19 cellular contexts compared by ENCODE assay signal in genomic region chr1:5599541-5599940, GRCh38.
DNase-seq lines count a peak whose midpoint lies in the region; ATAC-seq and TF ChIP-seq lines count a peak whose summit lies in the region.
"Had no signal": no experiment of that assay in that cellular context is flagged by ENCODE, and none has a peak within 500 bp of the region (broad histone marks: within the 10 kb centered on the region; RNA-seq: fewer than 3 reads in every experiment).

No MANE protein-coding gene starts in this region.

- H3K79me2 ChIP-seq in SK-N-SH (ENCODE audit: insufficient read depth): no peaks in the 10 kb centered on the region

- no peaks in the 10 kb centered on the region for H3K9me3 Mint-ChIP-seq in activated CD8-positive, alpha-beta memory T cell treated with anti-CD3 and anti-CD28 coated beads, Interleukin-2, amount 10 ng/mL, durations not matched to agents 7 days and 5 days (ENCODE audit: low read depth)

- H3K36me3 ChIP-seq in SK-N-SH (replicated peaks in 1 of 2; ENCODE audit: control insufficient read depth in 1 of 2, insufficient read depth in 2 of 2, low read length in 1 of 2) (no peaks in the 10 kb centered on the region), lung (ENCODE audit: control insufficient read depth in 2 of 2, insufficient read depth in 2 of 2, low read length in 2 of 2) (no peaks in the 10 kb centered on the region), stomach (no peaks in the 10 kb centered on the region), H7 (replicated peaks; ENCODE audit: control insufficient read depth, insufficient read depth, low read length) (no peaks in the 10 kb centered on the region)

- TF ChIP-seq POLR2A in stomach (IDR thresholded peaks at IDR 0.05): no peak

- peaks cover 12% of the 10 kb centered on the region for H3K27me3 Mint-ChIP-seq in activated CD8-positive, alpha-beta memory T cell treated with anti-CD3 and anti-CD28 coated beads, Interleukin-2, amount 10 ng/mL, durations not matched to agents 7 days and 5 days
- H3K27me3 Mint-ChIP-seq: B cell had no signal

- no peak overlapping the region for H3K27ac ChIP-seq in SK-N-SH (ENCODE audit: low read depth in 2 of 2, low read length in 1 of 2)
- no peak overlapping the region for H3K27ac ChIP-seq in lung (ENCODE audit: low read depth in 1 of 2, low read length in 1 of 2)
- no peak overlapping the region for H3K27ac ChIP-seq in stomach
- H3K27ac ChIP-seq: 22Rv1, GM23248 had no signal

- no peak overlapping the region for H3K4me3 Mint-ChIP-seq in activated CD8-positive, alpha-beta memory T cell treated with anti-CD3 and anti-CD28 coated beads, Interleukin-2, amount 10 ng/mL, durations not matched to agents 7 days and 5 days
- H3K4me3 Mint-ChIP-seq: B cell had no signal

- H3K9me3 ChIP-seq in SK-N-SH (no peaks in the 10 kb centered on the region), lung (ENCODE audit: control insufficient read depth in 2 of 2, insufficient read depth in 1 of 2, low read length in 1 of 2) (no peaks in the 10 kb centered on the region), stomach (no peaks in the 10 kb centered on the region)

- TF ChIP-seq EP300 in SK-N-SH (IDR thresholded peaks at IDR 0.05; ENCODE audit: borderline replicate concordance in 1 of 2, low read depth in 1 of 2, low read length in 1 of 2): no peak
- TF ChIP-seq EP300 in stomach (IDR thresholded peaks at IDR 0.05): no peak

- no peak overlapping the region for H2AFZ ChIP-seq in SK-N-SH (ENCODE audit: low read depth)
- H2AFZ ChIP-seq: GM23248 had no signal

- H3K4me2 ChIP-seq in SK-N-SH: no peak overlapping the region

- H3K27me3 ChIP-seq in SK-N-SH (ENCODE audit: insufficient read depth) (no peaks in the 10 kb centered on the region), lung (ENCODE audit: control insufficient read depth, insufficient read depth) (no peaks in the 10 kb centered on the region), stomach (peaks cover 0 to 12% (median 0%) of the 10 kb centered on the region in 3 donors), H7 (ENCODE audit: control insufficient read depth, insufficient read depth, low read length) (no peaks in the 10 kb centered on the region)

- DNase-seq in SK-N-SH (no peak), lung (ENCODE audit: low spot score) (peak; percentile 20), stomach (peak; percentile 11), SKM-1 (lab: John Stamatoyannopoulos, UW; ENCODE audit: unreplicated experiment) (no peak), H7 (no peak)
- DNase-seq in activated CD8-positive, alpha-beta memory T cell treated with anti-CD3 and anti-CD28 coated beads, Interleukin-2, amount 10 ng/mL, durations not matched to agents 7 days and 5 days: peak; percentile 35
- no peak for DNase-seq in stimulated activated CD4-positive, alpha-beta T cell treated with anti-CD3 and anti-CD28 coated beads, Interleukin-2, amount 100 ng/mL, for 24 hours
- DNase-seq: GM23248, MM.1S, NCI-H1105, NCI-H2107, NCI-H510A treated with DMSO at 0.1 percent for 48 hours, NCI-H82, PC-3, RPMI8226, SIG-M5 had no signal

- peak; percentile 23; the same call in 1 of the 2 replicates for TF ChIP-seq RAD21 in SK-N-SH (IDR thresholded peaks at IDR 0.05; ENCODE audit: low read length)

- no peak overlapping the region for H3K9ac ChIP-seq in SK-N-SH
- H3K9ac ChIP-seq: GM23248 had no signal

- ATAC-seq in SK-N-SH treated with all-trans-retinoic acid at 6 μM for 48 hours (no peak), lung (ENCODE audit: insufficient read depth, low FRiP score) (no peak)
- no peak for ATAC-seq in activated CD8-positive, alpha-beta memory T cell treated with anti-CD3 and anti-CD28 coated beads, Interleukin-2, amount 10 ng/mL, durations not matched to agents 7 days and 5 days
- ATAC-seq: PC-3 had no signal

- H3K4me1 ChIP-seq in SK-N-SH (ENCODE audit: control insufficient read depth in 1 of 2, insufficient read depth in 2 of 2, low read depth in 1 of 2, low read length in 1 of 2) (peaks cover 0 to 16% of the 10 kb centered on the region in 2 experiments; a peak in 1 of 4 replicates), lung (ENCODE audit: control insufficient read depth in 2 of 2, insufficient read depth in 2 of 2, low read length in 2 of 2) (peaks cover 0 to 4% of the 10 kb centered on the region in 2 donors), stomach (peaks cover 0 to 23% (median 17%) of the 10 kb centered on the region in 4 donors)

- H3K4me3 ChIP-seq in SK-N-SH (ENCODE audit: low read depth in 2 of 2, low read length in 1 of 2) (no peak overlapping the region), lung (no peak overlapping the region), stomach (no peak overlapping the region), H7 (ENCODE audit: insufficient read depth, low read depth, low read length) (no peak overlapping the region)
- H3K4me3 ChIP-seq: GM23248 had no signal

- no peaks in the 10 kb centered on the region for H3K36me3 Mint-ChIP-seq in activated CD8-positive, alpha-beta memory T cell treated with anti-CD3 and anti-CD28 coated beads, Interleukin-2, amount 10 ng/mL, durations not matched to agents 7 days and 5 days

- WGBS in SK-N-SH (ENCODE audit: low lambda C conversion rate): 14% methylated on average over 2 of the region's 6 CpGs
- 67 to 72% methylated on average over 6 of the region's 6 CpGs for WGBS in lung, 2 donors
- 60 to 80% (median 70%) methylated on average over 6 of the region's 6 CpGs for WGBS in stomach, 5 donors

- H3K9me2 ChIP-seq in SK-N-SH: no peaks in the 10 kb centered on the region

- intact Hi-C loops in stomach (cut with DNase I; ENCODE audit: low total_unique reads): no loop called here

- no peaks in the 10 kb centered on the region for H3F3A ChIP-seq in SK-N-SH (replicated peaks; ENCODE audit: insufficient read depth)

- POLR2A ChIA-PET in SK-N-SH (lab: Yijun Ruan, JAX): no interaction called here

- H3K4me1 Mint-ChIP-seq in activated CD8-positive, alpha-beta memory T cell treated with anti-CD3 and anti-CD28 coated beads, Interleukin-2, amount 10 ng/mL, durations not matched to agents 7 days and 5 days: no peaks in the 10 kb centered on the region
- H3K4me1 Mint-ChIP-seq: B cell had no signal

- H4K20me1 ChIP-seq in SK-N-SH (ENCODE audit: insufficient read depth): no peaks in the 10 kb centered on the region

- CTCF ChIA-PET in SK-N-SH (lab: Yijun Ruan, JAX): interaction anchor here (0.9 to 2.3 kb wide), 5 partner anchors 10 to 147 kb away, joined by 3 to 8 read pairs (median 4); no protein-coding TSS in a partner anchor
- CTCF ChIA-PET in activated CD8-positive, alpha-beta memory T cell treated with anti-CD3 and anti-CD28 coated beads, Interleukin-2, amount 10 ng/mL, durations not matched to agents 7 days and 5 days (lab: Charles Lee): no interaction called here

- no peak for TF ChIP-seq CTCF in SK-N-SH (IDR thresholded peaks at IDR 0.05)
- TF ChIP-seq CTCF in lung (IDR thresholded peaks at IDR 0.05; ENCODE audit: control extremely low read depth, extremely low read depth): no peak
- no peak for TF ChIP-seq CTCF in stomach (IDR thresholded peaks at IDR 0.05)

- H3K27ac Mint-ChIP-seq in activated CD8-positive, alpha-beta memory T cell treated with anti-CD3 and anti-CD28 coated beads, Interleukin-2, amount 10 ng/mL, durations not matched to agents 7 days and 5 days: no peak overlapping the region
- H3K27ac Mint-ChIP-seq: B cell had no signal

TF ChIP-seq in SK-N-SH, 30 proteins besides CTCF, POLR2A, EP300 and RAD21 (continues in another document):
- TF ChIP-seq TAF1 (IDR thresholded peaks at IDR 0.05; ENCODE audit: borderline replicate concordance, low read depth, low read length) (no peak), USF1 (IDR thresholded peaks at IDR 0.05; ENCODE audit: borderline replicate concordance, low read depth) (no peak), RFX5 (IDR thresholded peaks at IDR 0.05; ENCODE audit: low read length) (no peak), PBX3 (IDR thresholded peaks at IDR 0.05) (no peak), ELF1 (IDR thresholded peaks at IDR 0.05) (no peak), SIN3A (IDR thresholded peaks at IDR 0.05; ENCODE audit: borderline replicate concordance, low read depth, low read length) (no peak)

TF ChIP-seq in SK-N-SH treated with all-trans-retinoic acid at 6 μM for 48 hours, 23 proteins besides CTCF, POLR2A, EP300 and RAD21 (continues in another document):
- no peak for TF ChIP-seq ISL1 (CRISPR knock-in tag; IDR thresholded peaks at IDR 0.05)
- no peak for TF ChIP-seq PPARA (CRISPR knock-in tag; IDR thresholded peaks at IDR 0.05; ENCODE audit: borderline replicate concordance)
- TF ChIP-seq BACH2 (CRISPR knock-in tag; IDR thresholded peaks at IDR 0.05; ENCODE audit: borderline replicate concordance): no peak
- TF ChIP-seq POU6F1 (CRISPR knock-in tag; IDR thresholded peaks at IDR 0.05; ENCODE audit: borderline replicate concordance, low read depth): no peak
- no peak for TF ChIP-seq ZFP30 (CRISPR knock-in tag; IDR thresholded peaks at IDR 0.05)
- TF ChIP-seq CSDC2 (CRISPR knock-in tag; IDR thresholded peaks at IDR 0.05): no peak
- no peak for TF ChIP-seq SNAI2 (CRISPR knock-in tag; IDR thresholded peaks at IDR 0.05)
- TF ChIP-seq ZC3H10 (CRISPR knock-in tag; IDR thresholded peaks at IDR 0.05): no peak
- no peak for TF ChIP-seq ZNF70 (CRISPR knock-in tag; IDR thresholded peaks at IDR 0.05)

Comparison
In these comparisons a context has a peak if more than half of its experiments do, and no peak if none do; other contexts are left out.
1. DNase-seq: peak in activated CD8-positive, alpha-beta memory T cell treated with anti-CD3 and anti-CD28 coated beads, Interleukin-2, amount 10 ng/mL, durations not matched to agents 7 days and 5 days (single experiment), lung (single experiment) and stomach (single experiment); none in SK-N-SH (single experiment), stimulated activated CD4-positive, alpha-beta T cell treated with anti-CD3 and anti-CD28 coated beads, Interleukin-2, amount 100 ng/mL, for 24 hours (0 of 2), SKM-1 (single experiment) and H7 (single experiment).